9 cellular contexts compared by ENCODE assay signal in the genomic region with DNA sequence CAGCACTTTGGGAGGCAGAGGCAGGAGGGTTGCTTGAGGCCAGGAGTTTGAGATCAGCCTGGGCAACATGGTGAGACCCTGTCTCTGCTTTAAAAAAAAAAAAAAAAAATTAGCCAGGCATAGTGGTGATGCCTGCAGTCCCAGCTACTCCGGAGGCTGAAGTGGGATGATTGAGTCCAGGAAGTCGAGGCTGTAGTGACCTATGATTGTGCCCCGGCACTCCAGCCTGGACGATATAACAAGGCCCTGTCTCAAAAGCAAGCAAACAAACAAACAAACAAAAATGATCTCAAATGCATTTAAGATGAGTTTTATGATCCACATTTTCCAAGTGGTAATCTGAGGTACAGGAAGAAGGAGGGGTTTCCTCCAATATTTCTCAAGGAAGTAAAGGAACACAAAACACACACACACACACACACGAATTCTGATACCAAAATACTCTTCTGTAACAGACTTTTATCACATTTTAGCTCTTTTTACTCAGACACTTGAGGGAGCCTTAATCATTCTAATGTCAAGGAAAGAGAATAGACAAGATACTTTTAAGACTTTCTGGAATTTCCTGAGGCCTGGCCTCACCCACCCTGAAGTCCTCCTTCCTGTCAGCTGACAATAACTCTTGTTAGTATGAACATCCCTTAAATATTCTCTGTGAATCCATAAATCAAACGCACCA. TPM values are rescaled to one million over a fixed set of nuclear protein-coding genes. Genes with fewer than 3 reads are reported as not detected.
DNase-seq lines count a peak whose midpoint lies in the region; TF ChIP-seq lines count a peak whose summit lies in the region.
"Had no signal": no experiment of that assay in that cellular context is flagged by ENCODE, and none has a peak within 500 bp of the region (broad histone marks: within the 10 kb centered on the region; RNA-seq: fewer than 3 reads in every experiment).

No MANE protein-coding gene starts in this region.

- H3K27me3 ChIP-seq in adipocyte (replicated peaks; ENCODE audit: control insufficient read depth, insufficient read depth, low read length) (no peaks in the 10 kb centered on the region), stomach (no peaks in the 10 kb centered on the region)

- H3K4me1 Mint-ChIP-seq in activated CD4-positive, alpha-beta T cell treated with anti-CD3 and anti-CD28 coated beads, Interleukin-2, amount 10 ng/mL, durations not matched to agents 24 days and 14 days = peaks cover 35% of the 10 kb centered on the region

- peaks cover 25% of the 10 kb centered on the region for H3K36me3 Mint-ChIP-seq in activated CD4-positive, alpha-beta T cell treated with anti-CD3 and anti-CD28 coated beads, Interleukin-2, amount 10 ng/mL, durations not matched to agents 24 days and 14 days (ENCODE audit: low read depth)

- H3K9ac ChIP-seq in adipocyte (ENCODE audit: low read length) = peak overlapping the region; percentile 59

- H3K4me1 ChIP-seq in adipocyte (ENCODE audit: control insufficient read depth, insufficient read depth, low read length) (peaks cover 41% of the 10 kb centered on the region), stomach (peaks cover 5 to 52% (median 22%) of the 10 kb centered on the region in 4 donors)

- TF ChIP-seq CTCF in stomach (IDR thresholded peaks at IDR 0.05) = no peak

- no peaks in the 10 kb centered on the region for H3K9me3 Mint-ChIP-seq in activated CD4-positive, alpha-beta T cell treated with anti-CD3 and anti-CD28 coated beads, Interleukin-2, amount 10 ng/mL, durations not matched to agents 24 days and 14 days

- peak overlapping the region; percentile 56 for H3K4me3 Mint-ChIP-seq in activated CD4-positive, alpha-beta T cell treated with anti-CD3 and anti-CD28 coated beads, Interleukin-2, amount 10 ng/mL, durations not matched to agents 24 days and 14 days

- no peak for TF ChIP-seq EP300 in stomach (IDR thresholded peaks at IDR 0.05)

- H3K27ac Mint-ChIP-seq in activated CD4-positive, alpha-beta T cell treated with anti-CD3 and anti-CD28 coated beads, Interleukin-2, amount 10 ng/mL, durations not matched to agents 24 days and 14 days = peak overlapping the region; percentile 83

- intact Hi-C loops in activated CD4-positive, alpha-beta T cell treated with anti-CD3 and anti-CD28 coated beads, Interleukin-2, amount 10 ng/mL, durations not matched to agents 24 days and 14 days (cut with micrococcal nuclease) = loop anchor here (2.0 kb wide), 1 partner anchor 189 kb away; a partner anchor contains a TSS
- intact Hi-C loops in stomach (cut with DNase I; ENCODE audit: low total_unique reads) = no loop called here

- no peaks in the 10 kb centered on the region for H3K27me3 Mint-ChIP-seq in activated CD4-positive, alpha-beta T cell treated with anti-CD3 and anti-CD28 coated beads, Interleukin-2, amount 10 ng/mL, durations not matched to agents 24 days and 14 days

- H3K4me3 ChIP-seq in adipocyte (ENCODE audit: low read length) (peak overlapping the region; percentile 57), stomach (no peak overlapping the region)

- no peak for TF ChIP-seq POLR2A in stomach (IDR thresholded peaks at IDR 0.05)

- peaks cover 55% of the 10 kb centered on the region for H3K36me3 ChIP-seq in adipocyte (ENCODE audit: control insufficient read depth, insufficient read depth, low read length, severe bottlenecking)
- peaks cover 3 to 22% (median 21%) of the 10 kb centered on the region in 4 donors for H3K36me3 ChIP-seq in stomach

- DNase-seq in activated CD4-positive, alpha-beta T cell treated with anti-CD3 and anti-CD28 coated beads, Interleukin-2, amount 10 ng/mL, durations not matched to agents 24 days and 14 days = no peak
- no peak for DNase-seq in activated CD4-positive, alpha-beta T cell treated with anti-CD3 and anti-CD28 coated beads, Interleukin-2, amount 50 U/mL, for 48 hours
- DNase-seq in adipocyte (ENCODE audit: low read depth) (no peak), iris pigment epithelial cell (ENCODE audit: low read depth) (peak; percentile 63), stomach (no peak), CD1c-positive myeloid dendritic cell (ENCODE audit: extremely low spot score) (no peak), SKM-1 treated with dmso at 0.1 percent for 144 hours (lab: John Stamatoyannopoulos, UW; ENCODE audit: unreplicated experiment) (no peak), NAMALWA (ENCODE audit: low spot score) (no peak)
- DNase-seq: NCI-H446 treated with DMSO at 0.1 percent for 48 hours had no signal

- WGBS in stomach, 5 donors = 52 to 71% (median 70%) methylated on average over 6 of the region's 6 CpGs

- no peaks in the 10 kb centered on the region for H3K9me3 ChIP-seq in adipocyte (ENCODE audit: control insufficient read depth, low read length)
- H3K9me3 ChIP-seq in stomach = no peaks in the 10 kb centered on the region

- H3K27ac ChIP-seq in stomach = peak overlapping the region in 4 of 5 donors; percentile 10 to 66 (median 24)

RNA-seq across cellular contexts. Expression of a gene that starts 44.4 kb away (rescaled TPM):
- 62.6 and 66.5 TPM in 2 replicates for total RNA-seq in activated CD4-positive, alpha-beta T cell treated with anti-CD3 and anti-CD28 coated beads, Interleukin-2, amount 10 ng/mL, durations not matched to agents 24 days and 14 days
- 100 to 1,000 TPM in 1 of 5 donors, 10 to 100 TPM in 2, 1 to 10 TPM in 2; 3.2 to 114 (median 24.1) TPM for total RNA-seq in stomach
- polyA plus RNA-seq in stomach = 10 to 100 TPM; 20.7 to 52.6 (median 23.8) TPM
